9 cellular contexts compared by ENCODE assay signal in genomic region chr1:3651939-3652537, GRCh38. TPM values are rescaled to one million over a fixed set of nuclear protein-coding genes. Genes with fewer than 3 reads are reported as not detected.
A peak's percentile ranks its signal among the peaks of the same experiment; 100 is the strongest.
DNase-seq lines count a peak whose midpoint lies in the region; ATAC-seq, FAIRE-seq and TF ChIP-seq lines count a peak whose summit lies in the region.
"Had no signal": no experiment of that assay in that cellular context is flagged by ENCODE, and none has a peak within 500 bp of the region (broad histone marks: within the 10 kb centered on the region; RNA-seq: fewer than 3 reads in every experiment).

Gene TP73 (plus strand): TSS chr1:3652516. CDS start chr1:3682366, 29,850 bp downstream.

- H3K27ac ChIP-seq in WERI-Rb-1: peak within 1 kb of the TSS; percentile 95
- H3K27ac ChIP-seq in keratinocyte (ENCODE audit: control insufficient read depth, insufficient read depth, low read length): no peak within 1 kb of the TSS
- no peak within 1 kb of the TSS for H3K27ac ChIP-seq in vagina
- H3K27ac ChIP-seq: thyroid gland had no signal

- H3K79me2 ChIP-seq in keratinocyte (ENCODE audit: control insufficient read depth, insufficient read depth, low read length): peaks cover 6% of the 10 kb centered on the region

- H3K4me1 ChIP-seq in keratinocyte (ENCODE audit: control insufficient read depth, extremely low read depth, insufficient read depth, low read length) (peaks cover 8% of the 10 kb centered on the region), vagina (peaks cover 33% of the 10 kb centered on the region)

- peaks cover 9% of the 10 kb centered on the region for H3K9me3 ChIP-seq in WERI-Rb-1 (ENCODE audit: severe bottlenecking)
- no peaks in the 10 kb centered on the region for H3K9me3 ChIP-seq in keratinocyte (ENCODE audit: control insufficient read depth, low read depth, low read length)
- no peaks in the 10 kb centered on the region for H3K9me3 ChIP-seq in vagina
- H3K9me3 ChIP-seq: thyroid gland had no signal

- H3K27me3 ChIP-seq in WERI-Rb-1 (ENCODE audit: insufficient read depth, low read depth, severe bottlenecking): no peaks in the 10 kb centered on the region
- H3K27me3 ChIP-seq in keratinocyte (ENCODE audit: control insufficient read depth, extremely low read depth, insufficient read depth, low read length): peaks cover 50% of the 10 kb centered on the region
- H3K27me3 ChIP-seq in vagina: peaks cover 14% of the 10 kb centered on the region

- no peaks in the 10 kb centered on the region for H4K20me1 ChIP-seq in keratinocyte (ENCODE audit: control insufficient read depth, extremely low read depth, insufficient read depth, low read length)

- TF ChIP-seq POLR2A in vagina (IDR thresholded peaks at IDR 0.05): no peak

- no peaks in the 10 kb centered on the region for H3K9me1 ChIP-seq in keratinocyte (ENCODE audit: control insufficient read depth, extremely low read depth, insufficient read depth, low read length)

- dilution Hi-C loops in keratinocyte (cut with MboI; ENCODE audit: extremely low pct_ligation_motif_present, low sequenced_read_pairs): no loop called here

- H3K4me2 ChIP-seq in keratinocyte (ENCODE audit: control insufficient read depth, extremely low read depth, insufficient read depth, low read depth, low read length): peak within 1 kb of the TSS; percentile 41

- intact Hi-C loops in vagina (cut with DNase I): no loop called here

- no peak within 1 kb of the TSS for H2AFZ ChIP-seq in keratinocyte (ENCODE audit: control insufficient read depth, low read length)

- H3K9ac ChIP-seq in keratinocyte (ENCODE audit: control insufficient read depth, extremely low read depth, insufficient read depth, low read length): no peak within 1 kb of the TSS

- DNase-seq in Daoy (ENCODE audit: low read depth) (peak; percentile 38), WERI-Rb-1 (peak; percentile 86), keratinocyte (ENCODE audit: low read depth, low spot score) (no peak), vagina (ENCODE audit: extremely low spot score in 2 of 2) (no peak), OCI-M1 (lab: John Stamatoyannopoulos, UW) (no peak)
- no peak for DNase-seq in activated CD4-positive, alpha-beta T cell treated with anti-CD3 and anti-CD28 coated beads, Interleukin-2, amount 50 U/mL, for 48 hours

- H3K36me3 ChIP-seq in WERI-Rb-1 (peaks cover 32% of the 10 kb centered on the region), keratinocyte (ENCODE audit: control insufficient read depth in 2 of 2, extremely low read depth in 1 of 2, insufficient read depth in 2 of 2, low read length in 2 of 2) (peaks cover 0 to 2% of the 10 kb centered on the region in 2 experiments), vagina (no peaks in the 10 kb centered on the region)

- peak; percentile 37 for ATAC-seq in HG03280 (IDR thresholded peaks at IDR 0.05; ENCODE audit: unreplicated experiment)
- ATAC-seq in HG03565 (IDR thresholded peaks at IDR 0.05; ENCODE audit: unreplicated experiment): no peak

- peak within 1 kb of the TSS; percentile 86 for H3K4me3 ChIP-seq in WERI-Rb-1 (ENCODE audit: low read depth, low read length)
- no peak within 1 kb of the TSS for H3K4me3 ChIP-seq in keratinocyte (ENCODE audit: control insufficient read depth in 2 of 3, extremely low read depth in 1 of 3, insufficient read depth in 2 of 3, low read depth in 1 of 3, low read length in 3 of 3)
- H3K4me3 ChIP-seq in vagina: peak within 1 kb of the TSS; percentile 30 to 45

- FAIRE-seq in keratinocyte (lab: Jason Lieb, UNC): no peak

- no peak for TF ChIP-seq CTCF in WERI-Rb-1 (IDR thresholded peaks at IDR 0.05; ENCODE audit: low read depth, low read length)
- TF ChIP-seq CTCF in keratinocyte (optimal IDR thresholded peaks at IDR 0.05 in 1 of 3, IDR thresholded peaks at IDR 0.05 in 1 of 3, conservative IDR thresholded peaks at IDR 0.05 in 1 of 3; ENCODE audit: extremely low read depth in 1 of 3, insufficient read depth in 2 of 3, low read length in 3 of 3): no peak
- TF ChIP-seq CTCF in vagina (IDR thresholded peaks at IDR 0.05): no peak

RNA-seq across cellular contexts. Expression of gene TP73, which starts in this region (rescaled TPM):
- total RNA-seq in Daoy (2014; rRNA removed; shearing (Covaris generic)): 0.89 and 2.5 TPM in 2 replicates
- polyA plus RNA-seq in keratinocyte: 0.10 to 0.23 TPM (median 0.14 TPM) in 3 replicates
- polyA plus RNA-seq in keratinocyte (2011; ENCODE audit: low read depth): 0.12 TPM
- 0.05 and 0.14 TPM in 2 replicates for polyA plus RNA-seq in keratinocyte (2011; cell fraction: cytosol; rRNA removed)
- polyA plus RNA-seq in keratinocyte (2011; cell fraction: nucleus; rRNA removed): 0.15 and 0.41 TPM in 2 replicates
- polyA plus RNA-seq in keratinocyte (2012; ENCODE audit: low replicate concordance): 0.14 and 0.36 TPM in 2 replicates
- 0.10 to 0.56 TPM (median 0.10 TPM) in 3 replicates for polyA minus RNA-seq in keratinocyte
- polyA minus RNA-seq in keratinocyte (2011; cell fraction: cytosol; rRNA and poly(A)+ RNA removed): not detected
- not detected in 2 replicates for polyA minus RNA-seq in keratinocyte (2011; cell fraction: nucleus; rRNA and poly(A)+ RNA removed)
- total RNA-seq in vagina: 8.1 TPM

Comparison
In these comparisons a context has a peak if more than half of its experiments do, and no peak if none do; other contexts are left out.
1. DNase-seq: peak in Daoy (single experiment) and WERI-Rb-1 (single experiment); none in keratinocyte (single experiment), vagina (0 of 2), activated CD4-positive, alpha-beta T cell treated with anti-CD3 and anti-CD28 coated beads, Interleukin-2, amount 50 U/mL, for 48 hours (0 of 2) and OCI-M1 (single experiment).
2. H3K4me3 ChIP-seq: peak in WERI-Rb-1 (single experiment) and vagina (2 of 2); none in keratinocyte (0 of 3).